Comparison of ENCODE assay signal across 32 cellular contexts in the genomic region with DNA sequence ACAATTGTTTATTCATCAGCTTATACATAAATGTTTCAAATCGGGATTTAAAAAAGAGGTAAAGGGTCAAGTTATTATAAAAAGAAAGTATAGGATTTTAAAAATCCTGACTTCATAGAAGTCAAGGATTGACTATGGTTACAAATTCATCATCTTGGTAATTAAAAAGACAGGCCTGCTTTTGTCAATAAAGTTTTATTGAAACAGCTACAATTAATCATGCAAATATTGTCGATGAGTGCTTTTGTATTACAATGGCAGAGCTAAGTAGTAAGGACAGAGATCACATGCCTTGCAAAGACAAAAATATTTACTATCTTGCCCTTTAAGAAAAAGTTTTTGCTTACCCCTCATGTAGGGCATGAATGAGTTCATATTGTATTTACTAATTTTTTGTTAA.
DNase-seq lines count a peak whose midpoint lies in the region; ATAC-seq, FAIRE-seq and TF ChIP-seq lines count a peak whose summit lies in the region.
"Had no signal": no experiment of that assay in that cellular context is flagged by ENCODE, and none has a peak within 500 bp of the region (broad histone marks: within the 10 kb centered on the region; RNA-seq: fewer than 3 reads in every experiment).

No MANE protein-coding gene starts in this region.

- H3K36me3 ChIP-seq in GM12878 (ENCODE audit: control insufficient read depth in 2 of 2, insufficient read depth in 2 of 2, low read length in 1 of 2): no peaks in the 10 kb centered on the region
- H3K36me3 ChIP-seq in K562 (ENCODE audit: control insufficient read depth, insufficient read depth, low read length): no peaks in the 10 kb centered on the region
- no peaks in the 10 kb centered on the region for H3K36me3 ChIP-seq in vagina
- no peaks in the 10 kb centered on the region for H3K36me3 ChIP-seq in tibial artery
- H3K36me3 ChIP-seq: BE2C; BLaER1; BLaER1 treated with 17β-estradiol and CSF1 and Interleukin-3, amounts not matched to agents 10 nM and 100 nM had no signal

- ATAC-seq in GM12878 (no peak), K562 (no peak)
- ATAC-seq: A549; CD8-positive, alpha-beta T cell had no signal

- no peaks in the 10 kb centered on the region for H4K20me1 ChIP-seq in GM12878 (ENCODE audit: control insufficient read depth, insufficient read depth)
- H4K20me1 ChIP-seq in K562 (replicated peaks; ENCODE audit: control insufficient read depth, insufficient read depth, low read length): no peaks in the 10 kb centered on the region
- H4K20me1 ChIP-seq: BLaER1; BLaER1 treated with 17β-estradiol and CSF1 and Interleukin-3, amounts not matched to agents 10 nM and 100 nM had no signal

- no peak for TF ChIP-seq RAD21 in GM12878 (IDR thresholded peaks at IDR 0.05; ENCODE audit: insufficient read depth, low read depth, low read length)
- no peak for TF ChIP-seq RAD21 in K562 (CRISPR knock-in tag; conservative IDR thresholded peaks at IDR 0.05 in 1 of 2, IDR thresholded peaks at IDR 0.05 in 1 of 2)

- SMC1A ChIA-PET in GM12878 (lab: Charles Lee; ENCODE audit: uncharacterized antibody, unreplicated experiment): no interaction called here

- H3K79me2 ChIP-seq in GM12878 (ENCODE audit: control insufficient read depth, insufficient read depth, low read length) (no peaks in the 10 kb centered on the region), K562 (ENCODE audit: control insufficient read depth, insufficient read depth, low read length) (no peaks in the 10 kb centered on the region)

- FAIRE-seq in A204.1 (lab: Jason Lieb, UNC) (peak; percentile 23), GM12878 (lab: Jason Lieb, UNC) (no peak), K562 (lab: Jason Lieb, UNC) (no peak)
- FAIRE-seq: A549, D721Med had no signal

- H3K27ac ChIP-seq in GM12878 (ENCODE audit: control insufficient read depth, insufficient read depth): no peak overlapping the region
- H3K27ac ChIP-seq in K562 (ENCODE audit: extremely low read depth, low read depth, low read length): no peak overlapping the region
- H3K27ac ChIP-seq in vagina: no peak overlapping the region
- no peak overlapping the region for H3K27ac ChIP-seq in tibial artery
- H3K27ac ChIP-seq: 22Rv1; A549; BLaER1; BLaER1 treated with 17β-estradiol and CSF1 and Interleukin-3, amounts not matched to agents 10 nM and 100 nM; C4-2B had no signal

- no peak overlapping the region for H3K4me3 ChIP-seq in GM12878
- H3K4me3 ChIP-seq in K562: no peak overlapping the region
- H3K4me3 ChIP-seq in vagina: no peak overlapping the region
- H3K4me3 ChIP-seq in tibial artery: no peak overlapping the region
- H3K4me3 ChIP-seq: A549; BLaER1; BLaER1 treated with 17β-estradiol and CSF1 and Interleukin-3, amounts not matched to agents 10 nM and 100 nM had no signal

- no TSS peak for BruUV-seq in GM12878 (replicated peaks; lab: Mats Ljungman, UMichigan)
- no TSS peak for BruUV-seq in K562 (replicated peaks; lab: Mats Ljungman, UMichigan)

- in situ Hi-C loops in GM12878 (cut with MboI) (no loop called here), K562 (cut with MboI) (no loop called here)

- no peak overlapping the region for H3K9ac ChIP-seq in GM12878 (ENCODE audit: control insufficient read depth, insufficient read depth, low read length)
- H3K9ac ChIP-seq in K562 (ENCODE audit: insufficient read depth in 1 of 2, low read depth in 2 of 2, low read length in 2 of 2): no peak overlapping the region
- H3K9ac ChIP-seq: BLaER1; BLaER1 treated with 17β-estradiol and CSF1 and Interleukin-3, amounts not matched to agents 10 nM and 100 nM had no signal

- TF ChIP-seq EP300 in GM12878 (IDR thresholded peaks at IDR 0.05; ENCODE audit: borderline replicate concordance in 1 of 2, control insufficient read depth in 1 of 2, low read depth in 2 of 2, low read length in 2 of 2) (no peak), K562 (IDR thresholded peaks at IDR 0.05; ENCODE audit: low read length) (no peak)

- no peaks in the 10 kb centered on the region for H3K9me1 ChIP-seq in K562 (ENCODE audit: control insufficient read depth, insufficient read depth, low read length)

- H3K4me1 ChIP-seq in GM12878 (ENCODE audit: control insufficient read depth, insufficient read depth, low read length): no peaks in the 10 kb centered on the region
- no peaks in the 10 kb centered on the region for H3K4me1 ChIP-seq in K562 (replicated peaks in 1 of 2; ENCODE audit: control insufficient read depth in 2 of 2, insufficient read depth in 2 of 2, low read length in 2 of 2)
- no peaks in the 10 kb centered on the region for H3K4me1 ChIP-seq in vagina
- no peaks in the 10 kb centered on the region for H3K4me1 ChIP-seq in tibial artery
- H3K4me1 ChIP-seq: A549; BLaER1; BLaER1 treated with 17β-estradiol and CSF1 and Interleukin-3, amounts not matched to agents 10 nM and 100 nM; Caco-2 had no signal

- POLR2A ChIA-PET in GM12878 (lab: Charles Lee) (interaction anchor here (0.6 kb wide), 1 partner anchor 20 kb away, joined by 5 read pairs; no protein-coding TSS in a partner anchor), K562 (lab: Yijun Ruan, JAX) (no interaction called here)

- WGBS in GM12878 (ENCODE audit: insufficient coverage, insufficient replicate concordance, low lambda C conversion rate, missing lambda C conversion rate): 17% methylated on average over 2 of the region's 2 CpGs
- 3% methylated on average over 2 of the region's 2 CpGs for WGBS in K562 (ENCODE audit: insufficient coverage, low coverage, missing lambda C conversion rate)

- no peak for TF ChIP-seq CTCF in GM12878 (IDR thresholded peaks at IDR 0.05 in 2 of 3, conservative IDR thresholded peaks at IDR 0.05 in 1 of 3; ENCODE audit: control insufficient read depth in 2 of 3, extremely low read depth in 1 of 3, insufficient read depth in 1 of 3, low read depth in 3 of 3, low read length in 3 of 3)
- no peak for TF ChIP-seq CTCF in K562 (IDR thresholded peaks at IDR 0.05 in 2 of 3, conservative IDR thresholded peaks at IDR 0.05 in 1 of 3; ENCODE audit: insufficient read depth in 2 of 3, low read depth in 1 of 3, low read length in 3 of 3)
- TF ChIP-seq CTCF in vagina (IDR thresholded peaks at IDR 0.05): no peak
- TF ChIP-seq CTCF in tibial artery (IDR thresholded peaks at IDR 0.05): no peak

- H3K4me2 ChIP-seq in GM12878 (ENCODE audit: control insufficient read depth, insufficient read depth) (no peak overlapping the region), K562 (ENCODE audit: insufficient read depth, low read length) (no peak overlapping the region)
- H3K4me2 ChIP-seq: A549; BLaER1; BLaER1 treated with 17β-estradiol and CSF1 and Interleukin-3, amounts not matched to agents 10 nM and 100 nM had no signal

- H3K27me3 ChIP-seq in GM12878 (replicated peaks in 1 of 2; ENCODE audit: control insufficient read depth in 2 of 2, insufficient read depth in 2 of 2, low read length in 1 of 2): no peaks in the 10 kb centered on the region
- H3K27me3 ChIP-seq in K562 (ENCODE audit: control insufficient read depth in 2 of 2, insufficient read depth in 2 of 2, low read length in 2 of 2): no peaks in the 10 kb centered on the region
- H3K27me3 ChIP-seq in vagina: no peaks in the 10 kb centered on the region
- no peaks in the 10 kb centered on the region for H3K27me3 ChIP-seq in tibial artery
- H3K27me3 ChIP-seq: BE2C; BLaER1; BLaER1 treated with 17β-estradiol and CSF1 and Interleukin-3, amounts not matched to agents 10 nM and 100 nM had no signal

- intact Hi-C loops in GM12878 (cut with micrococcal nuclease; ENCODE audit: unreplicated experiment) (no loop called here), K562 (cut with micrococcal nuclease) (no loop called here), vagina (cut with DNase I) (no loop called here), tibial artery (cut with DNase I; ENCODE audit: low total_unique reads) (no loop called here)

- TF ChIP-seq POLR2A in GM12878 (IDR thresholded peaks at IDR 0.05; ENCODE audit: low read depth, low read length): no peak
- TF ChIP-seq POLR2A in K562 (conservative IDR thresholded peaks at IDR 0.05): no peak
- no peak for TF ChIP-seq POLR2A in vagina (IDR thresholded peaks at IDR 0.05)

- CTCF ChIA-PET in GM12878 (lab: Yijun Ruan, JAX): no interaction called here
- CTCF ChIA-PET in K562 (lab: Yijun Ruan, JAX; ENCODE audit: low intra/inter-chr PET ratio): no interaction called here

- RAD21 ChIA-PET in GM12878 (lab: Charles Lee; ENCODE audit: unreplicated experiment): no interaction called here

- H2AFZ ChIP-seq in GM12878 (ENCODE audit: control insufficient read depth, low read depth, low read length) (no peak overlapping the region), K562 (ENCODE audit: low read depth, low read length) (no peak overlapping the region)

- H3K9me3 ChIP-seq in GM12878 (replicated peaks; ENCODE audit: control insufficient read depth, insufficient read depth, low read length) (no peaks in the 10 kb centered on the region), K562 (replicated peaks; ENCODE audit: control insufficient read depth, insufficient read depth, low read depth, low read length) (no peaks in the 10 kb centered on the region), vagina (no peaks in the 10 kb centered on the region), tibial artery (no peaks in the 10 kb centered on the region)
- H3K9me3 ChIP-seq: A549; BE2C; BLaER1; BLaER1 treated with 17β-estradiol and CSF1 and Interleukin-3, amounts not matched to agents 10 nM and 100 nM; Caco-2 had no signal

- DNase-seq in GM12878 (ENCODE audit: low read depth, low spot score) (no peak), K562 (ENCODE audit: extremely low read depth in 1 of 4, low spot score in 3 of 4) (no peak), putamen (ENCODE audit: low spot score) (no peak), vagina (ENCODE audit: extremely low spot score in 2 of 2) (no peak), tibial artery (no peak)
- DNase-seq: 8988T; ACHN; AML-193; BE2C; C1 segment of cervical spinal cord; Caco-2; Calu3; CD4-positive, alpha-beta memory T cell; CD4-positive, alpha-beta T cell; CD4-positive, CD25-positive, alpha-beta regulatory T cell; CD8-positive, alpha-beta memory T cell; CD8-positive, alpha-beta T cell; COR-L47; DMS 273 treated with DMSO at 0.1 percent for 48 hours; DMS153; DMS53; DMS79; DMS79 treated with DMSO at 0.1 percent for 48 hours; DND-41; EL had no signal
